Comparison of ENCODE assay signal across 2 cellular contexts in genomic region chr9:129405831-129406220, GRCh38.
TF ChIP-seq lines count a peak whose summit lies in the region.

No MANE protein-coding gene starts in this region.

TF ChIP-seq in K562, 482 proteins besides CTCF, POLR2A, EP300 and RAD21 (continued from another document):
- TF ChIP-seq, protein P1, sequence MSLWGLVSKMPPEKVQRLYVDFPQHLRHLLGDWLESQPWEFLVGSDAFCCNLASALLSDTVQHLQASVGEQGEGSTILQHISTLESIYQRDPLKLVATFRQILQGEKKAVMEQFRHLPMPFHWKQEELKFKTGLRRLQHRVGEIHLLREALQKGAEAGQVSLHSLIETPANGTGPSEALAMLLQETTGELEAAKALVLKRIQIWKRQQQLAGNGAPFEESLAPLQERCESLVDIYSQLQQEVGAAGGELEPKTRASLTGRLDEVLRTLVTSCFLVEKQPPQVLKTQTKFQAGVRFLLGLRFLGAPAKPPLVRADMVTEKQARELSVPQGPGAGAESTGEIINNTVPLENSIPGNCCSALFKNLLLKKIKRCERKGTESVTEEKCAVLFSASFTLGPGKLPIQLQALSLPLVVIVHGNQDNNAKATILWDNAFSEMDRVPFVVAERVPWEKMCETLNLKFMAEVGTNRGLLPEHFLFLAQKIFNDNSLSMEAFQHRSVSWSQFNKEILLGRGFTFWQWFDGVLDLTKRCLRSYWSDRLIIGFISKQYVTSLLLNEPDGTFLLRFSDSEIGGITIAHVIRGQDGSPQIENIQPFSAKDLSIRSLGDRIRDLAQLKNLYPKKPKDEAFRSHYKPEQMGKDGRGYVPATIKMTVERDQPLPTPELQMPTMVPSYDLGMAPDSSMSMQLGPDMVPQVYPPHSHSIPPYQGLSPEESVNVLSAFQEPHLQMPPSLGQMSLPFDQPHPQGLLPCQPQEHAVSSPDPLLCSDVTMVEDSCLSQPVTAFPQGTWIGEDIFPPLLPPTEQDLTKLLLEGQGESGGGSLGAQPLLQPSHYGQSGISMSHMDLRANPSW (CRISPR knock-in tag; IDR thresholded peaks at IDR 0.05): no peak
- TF ChIP-seq SIRT6 (IDR thresholded peaks at IDR 0.05; ENCODE audit: low read depth, low read length) (no peak), ZFP30 (CRISPR knock-in tag; IDR thresholded peaks at IDR 0.05; ENCODE audit: borderline replicate concordance) (no peak), NCOA2 (IDR thresholded peaks at IDR 0.05; ENCODE audit: partially characterized antibody in 2 of 2) (no peak), TEAD1 (CRISPR knock-in tag; IDR thresholded peaks at IDR 0.05) (no peak; a peak in 1 of 4 replicates), TBP (optimal IDR thresholded peaks at IDR 0.05; ENCODE audit: low read depth, low read length) (no peak), KHSRP (IDR thresholded peaks at IDR 0.05) (no peak), CBFA2T2 (conservative IDR thresholded peaks at IDR 0.05) (no peak), MIER1 (IDR thresholded peaks at IDR 0.05; ENCODE audit: low read depth) (0 out of 2 replicates have a peak, but pooled peaks have one; percentile 10), RUNX1 (IDR thresholded peaks at IDR 0.05; ENCODE audit: low read depth) (no peak), NR4A1 (CRISPR knock-in tag; IDR thresholded peaks at IDR 0.05) (no peak), NR4A1 (tag; IDR thresholded peaks at IDR 0.05) (no peak), SMARCE1 (IDR thresholded peaks at IDR 0.05) (no peak), PYGO2 (tag; IDR thresholded peaks at IDR 0.05) (no peak), ZNF146 (CRISPR knock-in tag; IDR thresholded peaks at IDR 0.05; ENCODE audit: unreplicated experiment) (no peak), TAF9B (IDR thresholded peaks at IDR 0.05; ENCODE audit: partially characterized antibody) (no peak), TRIM24 (IDR thresholded peaks at IDR 0.05) (peak in 1 of 2 experiments; percentile 19; a peak in 1 of 4 replicates), STAT5B (CRISPR knock-in tag; IDR thresholded peaks at IDR 0.05) (no peak)
- TF ChIP-seq, protein P2, sequence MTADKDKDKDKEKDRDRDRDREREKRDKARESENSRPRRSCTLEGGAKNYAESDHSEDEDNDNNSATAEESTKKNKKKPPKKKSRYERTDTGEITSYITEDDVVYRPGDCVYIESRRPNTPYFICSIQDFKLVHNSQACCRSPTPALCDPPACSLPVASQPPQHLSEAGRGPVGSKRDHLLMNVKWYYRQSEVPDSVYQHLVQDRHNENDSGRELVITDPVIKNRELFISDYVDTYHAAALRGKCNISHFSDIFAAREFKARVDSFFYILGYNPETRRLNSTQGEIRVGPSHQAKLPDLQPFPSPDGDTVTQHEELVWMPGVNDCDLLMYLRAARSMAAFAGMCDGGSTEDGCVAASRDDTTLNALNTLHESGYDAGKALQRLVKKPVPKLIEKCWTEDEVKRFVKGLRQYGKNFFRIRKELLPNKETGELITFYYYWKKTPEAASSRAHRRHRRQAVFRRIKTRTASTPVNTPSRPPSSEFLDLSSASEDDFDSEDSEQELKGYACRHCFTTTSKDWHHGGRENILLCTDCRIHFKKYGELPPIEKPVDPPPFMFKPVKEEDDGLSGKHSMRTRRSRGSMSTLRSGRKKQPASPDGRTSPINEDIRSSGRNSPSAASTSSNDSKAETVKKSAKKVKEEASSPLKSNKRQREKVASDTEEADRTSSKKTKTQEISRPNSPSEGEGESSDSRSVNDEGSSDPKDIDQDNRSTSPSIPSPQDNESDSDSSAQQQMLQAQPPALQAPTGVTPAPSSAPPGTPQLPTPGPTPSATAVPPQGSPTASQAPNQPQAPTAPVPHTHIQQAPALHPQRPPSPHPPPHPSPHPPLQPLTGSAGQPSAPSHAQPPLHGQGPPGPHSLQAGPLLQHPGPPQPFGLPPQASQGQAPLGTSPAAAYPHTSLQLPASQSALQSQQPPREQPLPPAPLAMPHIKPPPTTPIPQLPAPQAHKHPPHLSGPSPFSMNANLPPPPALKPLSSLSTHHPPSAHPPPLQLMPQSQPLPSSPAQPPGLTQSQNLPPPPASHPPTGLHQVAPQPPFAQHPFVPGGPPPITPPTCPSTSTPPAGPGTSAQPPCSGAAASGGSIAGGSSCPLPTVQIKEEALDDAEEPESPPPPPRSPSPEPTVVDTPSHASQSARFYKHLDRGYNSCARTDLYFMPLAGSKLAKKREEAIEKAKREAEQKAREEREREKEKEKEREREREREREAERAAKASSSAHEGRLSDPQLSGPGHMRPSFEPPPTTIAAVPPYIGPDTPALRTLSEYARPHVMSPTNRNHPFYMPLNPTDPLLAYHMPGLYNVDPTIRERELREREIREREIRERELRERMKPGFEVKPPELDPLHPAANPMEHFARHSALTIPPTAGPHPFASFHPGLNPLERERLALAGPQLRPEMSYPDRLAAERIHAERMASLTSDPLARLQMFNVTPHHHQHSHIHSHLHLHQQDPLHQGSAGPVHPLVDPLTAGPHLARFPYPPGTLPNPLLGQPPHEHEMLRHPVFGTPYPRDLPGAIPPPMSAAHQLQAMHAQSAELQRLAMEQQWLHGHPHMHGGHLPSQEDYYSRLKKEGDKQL (CRISPR knock-in tag; IDR thresholded peaks at IDR 0.05; ENCODE audit: borderline replicate concordance): no peak

TF ChIP-seq in HepG2, 621 proteins besides CTCF, POLR2A, EP300 and RAD21:
- TF ChIP-seq ARID4A (CRISPR knock-in tag; IDR thresholded peaks at IDR 0.05; ENCODE audit: borderline replicate concordance) (0 out of 2 replicates have a peak, but pooled peaks have one; percentile 10), HOXD1 (CRISPR knock-in tag; IDR thresholded peaks at IDR 0.05) (no peak)
